In the genomic region with DNA sequence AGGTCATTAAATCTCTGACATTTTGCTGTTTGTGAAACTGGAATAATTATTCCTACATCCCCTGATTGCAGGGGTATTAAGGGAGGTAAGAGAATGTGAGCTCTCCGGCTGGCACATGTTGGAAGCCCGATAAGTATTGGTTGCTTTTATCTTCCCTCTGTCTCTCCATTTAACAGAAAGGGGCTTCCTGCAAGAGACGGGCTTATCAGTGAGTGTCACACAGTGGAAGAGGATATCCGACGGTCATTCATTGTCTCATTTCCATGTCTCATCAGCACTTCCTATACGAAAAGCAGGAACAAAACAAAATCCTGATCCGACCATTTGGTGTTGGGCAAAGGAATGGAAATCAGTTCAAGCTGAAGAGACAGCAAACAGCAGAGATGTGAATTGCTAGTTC, we compare ENCODE assay signal across 2 cellular contexts.
TF ChIP-seq lines count a peak whose summit lies in the region.

No MANE protein-coding gene starts in this region.

TF ChIP-seq in GM12878, 131 proteins besides CTCF, POLR2A, EP300 and RAD21:
- TF ChIP-seq YY1 (IDR thresholded peaks at IDR 0.05; ENCODE audit: low read depth, low read length) (no peak), TCF12 (IDR thresholded peaks at IDR 0.05; ENCODE audit: low read depth, low read length) (no peak), SMAD5 (IDR thresholded peaks at IDR 0.05; ENCODE audit: low read depth) (no peak), E2F4 (IDR thresholded peaks at IDR 0.05; ENCODE audit: low read depth, low read length) (no peak), ZNF24 (IDR thresholded peaks at IDR 0.05) (no peak), TCF3 (IDR thresholded peaks at IDR 0.05; ENCODE audit: borderline replicate concordance, insufficient read depth, low read depth, low read length) (no peak), SRF (IDR thresholded peaks at IDR 0.05; ENCODE audit: low read depth in 2 of 2, low read length in 2 of 2) (no peak), SP1 (IDR thresholded peaks at IDR 0.05; ENCODE audit: low read depth, low read length) (no peak), JUND (IDR thresholded peaks at IDR 0.05; ENCODE audit: low read depth, low read length) (no peak)

TF ChIP-seq in endothelial cell of umbilical vein, 7 proteins besides CTCF, POLR2A, EP300 and RAD21:
- TF ChIP-seq MAX (IDR thresholded peaks at IDR 0.05; ENCODE audit: insufficient read depth, insufficient read length) (no peak), GATA2 (IDR thresholded peaks at IDR 0.05; ENCODE audit: insufficient read depth, insufficient read length, low read depth, low read length) (peak; percentile 77), FOS (IDR thresholded peaks at IDR 0.05; ENCODE audit: borderline replicate concordance, insufficient read depth, low read length) (peak; percentile 26), JUN (IDR thresholded peaks at IDR 0.05; ENCODE audit: borderline replicate concordance, insufficient read depth, insufficient read length, low read depth) (no peak), MYC (IDR thresholded peaks at IDR 0.05; ENCODE audit: low read depth, low read length) (no peak), EZH2 (IDR thresholded peaks at IDR 0.05; ENCODE audit: borderline replicate concordance, low read depth, low read length, severe bottlenecking) (no peak), POLR2AphosphoS5 (IDR thresholded peaks at IDR 0.05; ENCODE audit: insufficient read depth, low read depth, low read length) (no peak)
TF ChIP-seq in endothelial cell of umbilical vein: peak in this region for 2.
